8 cellular contexts compared by ENCODE assay signal in the genomic region with DNA sequence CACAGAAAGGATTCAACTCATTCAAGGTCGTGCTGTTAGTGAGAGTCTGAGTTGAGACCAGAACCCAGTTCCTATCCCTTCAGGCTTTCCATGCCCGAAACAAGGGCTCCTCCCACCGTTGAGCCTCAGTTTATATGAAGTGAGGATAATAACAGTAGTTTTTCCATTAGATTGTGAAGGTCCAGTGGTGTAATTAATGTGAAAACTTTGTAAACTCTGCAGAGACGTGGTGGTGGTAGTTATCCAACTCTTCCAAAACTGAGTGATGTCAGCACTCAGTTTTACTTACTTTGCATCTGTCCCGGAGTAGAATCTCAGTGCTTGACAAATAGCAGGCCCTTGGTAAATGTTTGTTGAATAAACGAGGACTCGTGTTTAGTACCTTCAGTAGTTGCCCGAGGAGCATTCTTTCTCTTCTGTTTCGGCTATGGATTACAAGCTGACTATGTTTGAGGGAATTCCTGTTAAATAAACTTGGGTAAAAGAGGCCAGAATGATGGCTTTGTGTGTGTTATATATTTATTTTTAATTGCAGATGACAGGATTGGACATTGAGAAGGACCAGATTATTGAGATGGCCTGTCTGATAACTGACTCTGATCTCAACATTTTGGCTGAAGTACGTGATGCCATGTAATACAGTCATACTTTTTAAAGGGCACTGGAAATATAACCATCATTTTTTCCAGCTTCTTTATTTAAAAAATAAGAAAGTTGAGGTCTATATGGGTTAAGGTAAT. TPM values are rescaled to one million over a fixed set of nuclear protein-coding genes. Genes with fewer than 3 reads are reported as not detected.
A peak's percentile ranks its signal among the peaks of the same experiment; 100 is the strongest.
DNase-seq lines count a peak whose midpoint lies in the region; ATAC-seq, FAIRE-seq and TF ChIP-seq lines count a peak whose summit lies in the region.

No MANE protein-coding gene starts in this region.

- no peaks in the 10 kb centered on the region for H3K27me3 Mint-ChIP-seq in natural killer cell treated with Interleukin-12 subunit alpha and Interleukin-12 subunit beta and Interleukin-15 and Interleukin-18, amount 100 ng/mL, for 72 hours

- H3K4me1 ChIP-seq in Panc1 (ENCODE audit: control insufficient read depth, insufficient read depth, low read length): peaks cover 20% of the 10 kb centered on the region

- no peaks in the 10 kb centered on the region for H3K27me3 ChIP-seq in Panc1 (ENCODE audit: control insufficient read depth, insufficient read depth, low read length)

- no peaks in the 10 kb centered on the region for H3K9me3 ChIP-seq in Panc1 (ENCODE audit: control insufficient read depth, insufficient read depth, low read depth, low read length)

- TF ChIP-seq CTCF in GM10266 (IDR thresholded peaks at IDR 0.05; ENCODE audit: control insufficient read depth, insufficient read depth, low read depth, missing control alignments): no peak
- no peak for TF ChIP-seq CTCF in Panc1 (IDR thresholded peaks at IDR 0.05)
- no peak for TF ChIP-seq CTCF in epithelial cell of esophagus (IDR thresholded peaks at IDR 0.05; ENCODE audit: insufficient read depth, low read depth, low read length, missing control alignments)
- no peak for TF ChIP-seq CTCF in D721Med (IDR thresholded peaks at IDR 0.05; ENCODE audit: insufficient read depth, missing control alignments)

- no peaks in the 10 kb centered on the region for H3K36me3 Mint-ChIP-seq in natural killer cell treated with Interleukin-12 subunit alpha and Interleukin-12 subunit beta and Interleukin-15 and Interleukin-18, amount 100 ng/mL, for 72 hours

- H3K36me3 ChIP-seq in Panc1 (ENCODE audit: control insufficient read depth, insufficient read depth, low read length): no peaks in the 10 kb centered on the region

- H3K27ac ChIP-seq in Panc1 (ENCODE audit: low read length): peak overlapping the region; percentile 88

- H3K9me3 Mint-ChIP-seq in natural killer cell treated with Interleukin-12 subunit alpha and Interleukin-12 subunit beta and Interleukin-15 and Interleukin-18, amount 100 ng/mL, for 72 hours: no peaks in the 10 kb centered on the region

- peak overlapping the region; percentile 93 for H3K4me3 Mint-ChIP-seq in natural killer cell treated with Interleukin-12 subunit alpha and Interleukin-12 subunit beta and Interleukin-15 and Interleukin-18, amount 100 ng/mL, for 72 hours

- intact Hi-C loops in Panc1 (cut with micrococcal nuclease; ENCODE audit: unreplicated experiment): loop anchor here (10.0 kb wide), 1 partner anchor 95 kb away; no protein-coding TSS in a partner anchor

- peak; percentile 23 for DNase-seq in GM10266 (ENCODE audit: extremely low spot score)
- no peak for DNase-seq in Panc1 (ENCODE audit: low read depth, low spot score)
- DNase-seq in epithelial cell of esophagus (ENCODE audit: low read depth): no peak
- DNase-seq in natural killer cell treated with Interleukin-12 subunit alpha and Interleukin-12 subunit beta and Interleukin-15 and Interleukin-18, amount 100 ng/mL, for 72 hours (ENCODE audit: low spot score): no peak
- no peak for DNase-seq in D721Med (ENCODE audit: insufficient read length, low spot score)

- H3K4me3 ChIP-seq in Panc1 (ENCODE audit: low read depth in 2 of 2, low read length in 2 of 2): peak overlapping the region; percentile 86 to 91
- peak overlapping the region; percentile 94 for H3K4me3 ChIP-seq in epithelial cell of esophagus (ENCODE audit: low read length)

- FAIRE-seq in D721Med (lab: Jason Lieb, UNC): no peak

- in situ Hi-C loops in Panc1 (cut with HindIII; ENCODE audit: low pct_unique_long_range_greater_than_20kb, low sequenced_read_pairs): no loop called here

- no peak for ATAC-seq in Panc1
- ATAC-seq in natural killer cell treated with Interleukin-12 subunit alpha and Interleukin-12 subunit beta and Interleukin-15 and Interleukin-18, amount 100 ng/mL, for 72 hours: no peak
- ATAC-seq in GM21423 (IDR thresholded peaks at IDR 0.05; ENCODE audit: unreplicated experiment): no peak
- no peak for ATAC-seq in GM19035 (IDR thresholded peaks at IDR 0.05; ENCODE audit: unreplicated experiment)
- no peak for ATAC-seq in HG03469 (IDR thresholded peaks at IDR 0.05; ENCODE audit: unreplicated experiment)

- BruUV-seq in Panc1 (replicated peaks; lab: Mats Ljungman, UMichigan): no TSS peak

- peaks cover 17 to 24% of the 10 kb centered on the region in 2 donors for H3K4me1 Mint-ChIP-seq in natural killer cell treated with Interleukin-12 subunit alpha and Interleukin-12 subunit beta and Interleukin-15 and Interleukin-18, amount 100 ng/mL, for 72 hours (ENCODE audit: low read depth in 2 of 2)

- CTCF ChIA-PET in Panc1 (lab: Charles Lee): no interaction called here

- peak overlapping the region; percentile 79 to 95 for H3K27ac Mint-ChIP-seq in natural killer cell treated with Interleukin-12 subunit alpha and Interleukin-12 subunit beta and Interleukin-15 and Interleukin-18, amount 100 ng/mL, for 72 hours

- POLR2A ChIA-PET in Panc1 (lab: Charles Lee): no interaction called here

RNA-seq across cellular contexts. Expression of a gene that starts 1.0 kb away (rescaled TPM):
- 111 TPM for total RNA-seq in Panc1 (2021; ENCODE audit: unreplicated experiment)
- polyA plus RNA-seq in Panc1 (2012; ENCODE audit: insufficient read length): 191 TPM
- total RNA-seq in natural killer cell treated with Interleukin-12 subunit alpha and Interleukin-12 subunit beta and Interleukin-15 and Interleukin-18, amount 100 ng/mL, for 72 hours: 10 to 100 TPM; 43.8 to 49.6 TPM

RNA-seq across cellular contexts. Expression of a gene that starts 39.8 kb away (rescaled TPM):
- total RNA-seq in Panc1 (2021; ENCODE audit: unreplicated experiment): 35.2 TPM
- 32.3 TPM for polyA plus RNA-seq in Panc1 (2012; ENCODE audit: insufficient read length)
- total RNA-seq in natural killer cell treated with Interleukin-12 subunit alpha and Interleukin-12 subunit beta and Interleukin-15 and Interleukin-18, amount 100 ng/mL, for 72 hours: 10 to 100 TPM; 20.2 to 34.1 TPM

RNA-seq across cellular contexts. Expression of a gene that starts 40.0 kb away (rescaled TPM):
- total RNA-seq in Panc1 (2021; ENCODE audit: unreplicated experiment): 6.2 TPM
- 6.5 TPM for polyA plus RNA-seq in Panc1 (2012; ENCODE audit: insufficient read length)
- total RNA-seq in natural killer cell treated with Interleukin-12 subunit alpha and Interleukin-12 subunit beta and Interleukin-15 and Interleukin-18, amount 100 ng/mL, for 72 hours: 1 to 10 TPM; 5.7 to 6.4 TPM
